8 cellular contexts compared by ENCODE assay signal in the genomic region with DNA sequence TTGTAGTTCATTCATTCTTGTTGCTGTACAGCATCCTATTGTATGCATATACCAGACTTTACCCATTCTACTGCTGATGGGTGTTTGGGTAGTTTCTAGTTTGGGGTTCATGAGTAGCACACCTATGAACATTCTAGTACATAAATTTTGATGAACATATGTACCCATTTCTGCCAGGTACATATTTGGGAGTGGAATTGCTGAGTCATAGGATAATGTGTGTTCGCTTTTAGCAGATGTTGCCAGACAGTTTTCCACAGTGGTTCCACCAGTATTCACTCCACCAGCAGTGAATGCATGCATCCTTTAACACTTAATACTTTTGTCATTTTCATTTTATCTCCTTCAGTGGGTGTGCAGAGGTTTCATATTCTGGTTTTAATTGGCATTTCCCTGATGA. TPM values are rescaled to one million over a fixed set of nuclear protein-coding genes. Genes with fewer than 3 reads are reported as not detected.
"Had no signal": no experiment of that assay in that cellular context is flagged by ENCODE, and none has a peak within 500 bp of the region (broad histone marks: within the 10 kb centered on the region; RNA-seq: fewer than 3 reads in every experiment).

No MANE protein-coding gene starts in this region.

- H3K4me2 ChIP-seq: GM23338 had no signal

- H3K27ac ChIP-seq: HL-60 had no signal

- H3K9me3 ChIP-seq: HAP-1 had no signal

- H3K36me3 ChIP-seq: HAP-1 had no signal

- H2AFZ ChIP-seq: GM23338 had no signal

- DNase-seq: H7, HFFc6, KG1 had no signal

- ATAC-seq: GM23338, HCT116 had no signal

- H3K4me3 ChIP-seq: GM23338, HAP-1 had no signal

RNA-seq across cellular contexts. Expression of gene SCN5A, which starts 3.4 kb away (rescaled TPM):
- polyA plus RNA-seq: IgD-negative memory B cell had no signal
